ENCODE assay signal across 14 cellular contexts in genomic region chr1:68148631-68149030, GRCh38.
A peak's percentile ranks its signal among the peaks of the same experiment; 100 is the strongest.
DNase-seq lines count a peak whose midpoint lies in the region; ATAC-seq and TF ChIP-seq lines count a peak whose summit lies in the region.
"Had no signal": no experiment of that assay in that cellular context is flagged by ENCODE, and none has a peak within 500 bp of the region (broad histone marks: within the 10 kb centered on the region; RNA-seq: fewer than 3 reads in every experiment).

No MANE protein-coding gene starts in this region.

- DNase-seq in left ventricle myocardium inferior: no peak
- DNase-seq in Right ventricle myocardium inferior (ENCODE audit: missing footprints): no peak
- DNase-seq in mesendoderm: peak; percentile 56
- DNase-seq in psoas muscle: no peak
- no peak for DNase-seq in activated naive CD4-positive, alpha-beta T cell treated with anti-CD3 and anti-CD28 coated beads, Interleukin-2, amount 50 U/mL, for 16 hours
- DNase-seq in SHP77 treated with DMSO at 0.1 percent for 48 hours (lab: John Stamatoyannopoulos, UW): no peak
- DNase-seq: ACHN; CD4-positive, CD25-positive, alpha-beta regulatory T cell; DMS 273 treated with DMSO at 0.1 percent for 48 hours; HCEC 1CT; HFFc6 had no signal

- H3K56ac ChIP-seq in mesendoderm (ENCODE audit: low read length): no peak overlapping the region

- no peak overlapping the region for H2BK15ac ChIP-seq in mesendoderm (replicated peaks; ENCODE audit: low read depth)

- no peak overlapping the region for H4K5ac ChIP-seq in mesendoderm (ENCODE audit: low read length)

- H2AK5ac ChIP-seq in mesendoderm (ENCODE audit: low read length): no peak overlapping the region

- no peak overlapping the region for H2BK5ac ChIP-seq in mesendoderm (ENCODE audit: low read length)

- peak overlapping the region; percentile 66 for H3K27ac ChIP-seq in left ventricle myocardium inferior (replicated peaks)
- no peak overlapping the region for H3K27ac ChIP-seq in mesendoderm (ENCODE audit: low read depth, low read length)
- H3K27ac ChIP-seq in psoas muscle: peak overlapping the region; percentile 83
- H3K27ac ChIP-seq: BLaER1 treated with 17β-estradiol and CSF1 and Interleukin-3, amounts not matched to agents 10 nM and 100 nM had no signal

- H3K4ac ChIP-seq in mesendoderm (ENCODE audit: low read depth, low read length): no peak overlapping the region

- no peak overlapping the region for H3K18ac ChIP-seq in mesendoderm (ENCODE audit: low read length)

- TF ChIP-seq CTCF in left ventricle myocardium inferior (IDR thresholded peaks at IDR 0.05; ENCODE audit: borderline replicate concordance): no peak
- TF ChIP-seq CTCF in psoas muscle (IDR thresholded peaks at IDR 0.05): no peak

- H3K4me1 ChIP-seq in left ventricle myocardium inferior (peaks cover 38% of the 10 kb centered on the region), mesendoderm (ENCODE audit: control insufficient read depth, low read depth, low read length) (no peaks in the 10 kb centered on the region), psoas muscle (peaks cover 26% of the 10 kb centered on the region)
- H3K4me1 ChIP-seq: BLaER1 treated with 17β-estradiol and CSF1 and Interleukin-3, amounts not matched to agents 10 nM and 100 nM had no signal

- H3K9me3 ChIP-seq in left ventricle myocardium inferior (replicated peaks) (no peaks in the 10 kb centered on the region), psoas muscle (no peaks in the 10 kb centered on the region)
- H3K9me3 ChIP-seq: BLaER1 treated with 17β-estradiol and CSF1 and Interleukin-3, amounts not matched to agents 10 nM and 100 nM had no signal

- intact Hi-C loops in left ventricle myocardium inferior (cut with micrococcal nuclease) (no loop called here), Right ventricle myocardium inferior (cut with DNase I) (loop anchor here (5.0 kb wide), 1 partner anchor 84 kb away; the partner anchor contains the start of gene WLS), psoas muscle (cut with DNase I) (loop anchor here in 1 of 2 donors (2.0 kb wide), 1 partner anchor 26 kb away; no protein-coding TSS in a partner anchor)

- no CpG with 5 or more reads among the region's 8 CpGs for WGBS in mesendoderm (ENCODE audit: extremely low coverage, insufficient coverage, low lambda C conversion rate)
- 96 to 97% (median 96%) methylated on average over 8 of the region's 8 CpGs for WGBS in psoas muscle, 3 donors

- no peak for ATAC-seq in Right ventricle myocardium inferior
- no peak for ATAC-seq in psoas muscle
- ATAC-seq in HG02973 (IDR thresholded peaks at IDR 0.05; ENCODE audit: unreplicated experiment): no peak
- ATAC-seq: HepG2 had no signal

- H2BK120ac ChIP-seq in mesendoderm (ENCODE audit: low read depth, low read length): no peak overlapping the region

- H3K4me2 ChIP-seq in mesendoderm (ENCODE audit: low read length): no peak overlapping the region
- H3K4me2 ChIP-seq: BLaER1 treated with 17β-estradiol and CSF1 and Interleukin-3, amounts not matched to agents 10 nM and 100 nM had no signal

- no peak overlapping the region for H3K23ac ChIP-seq in mesendoderm (ENCODE audit: low read length)

- H3K4me3 ChIP-seq in left ventricle myocardium inferior: no peak overlapping the region
- no peak overlapping the region for H3K4me3 ChIP-seq in mesendoderm (ENCODE audit: low read length)
- H3K4me3 ChIP-seq in psoas muscle: no peak overlapping the region
- H3K4me3 ChIP-seq: BLaER1 treated with 17β-estradiol and CSF1 and Interleukin-3, amounts not matched to agents 10 nM and 100 nM had no signal

- H3K9ac ChIP-seq in mesendoderm (ENCODE audit: low read length): no peak overlapping the region
- H3K9ac ChIP-seq: BLaER1 treated with 17β-estradiol and CSF1 and Interleukin-3, amounts not matched to agents 10 nM and 100 nM had no signal

- H3K79me1 ChIP-seq in mesendoderm (ENCODE audit: low read length): no peaks in the 10 kb centered on the region

- H3K27me3 ChIP-seq in left ventricle myocardium inferior (ENCODE audit: low read depth) (no peaks in the 10 kb centered on the region), mesendoderm (ENCODE audit: insufficient read depth, low read length, poor library complexity) (no peaks in the 10 kb centered on the region), psoas muscle (ENCODE audit: insufficient read depth in 3 of 3, low read length in 2 of 3) (no peaks in the 10 kb centered on the region)
- H3K27me3 ChIP-seq: BLaER1 treated with 17β-estradiol and CSF1 and Interleukin-3, amounts not matched to agents 10 nM and 100 nM had no signal

- H3K79me2 ChIP-seq in mesendoderm (ENCODE audit: control insufficient read depth, insufficient read depth, low read length): no peaks in the 10 kb centered on the region

- H4K8ac ChIP-seq in mesendoderm (ENCODE audit: low read depth, low read length): no peak overlapping the region

- H3K36me3 ChIP-seq in left ventricle myocardium inferior: peaks cover 64% of the 10 kb centered on the region
- H3K36me3 ChIP-seq in mesendoderm (ENCODE audit: control insufficient read depth, insufficient read depth, low read length): peaks cover 8% of the 10 kb centered on the region
- peaks cover 0 to 34% of the 10 kb centered on the region in 2 donors for H3K36me3 ChIP-seq in psoas muscle (ENCODE audit: insufficient read depth in 1 of 2, low read depth in 1 of 2)
- H3K36me3 ChIP-seq: BLaER1 treated with 17β-estradiol and CSF1 and Interleukin-3, amounts not matched to agents 10 nM and 100 nM had no signal
